In genomic region chr3:43087249-43087776, GRCh38 we compare ENCODE assay signal across 1 cellular context.
TF ChIP-seq lines count a peak whose summit lies in the region.

No MANE protein-coding gene starts in this region.

TF ChIP-seq in GM23338, 12 proteins besides CTCF, POLR2A, EP300 and RAD21 (continued from another document):
- TF ChIP-seq ZNF462 (CRISPR knock-in tag; IDR thresholded peaks at IDR 0.05) (no peak), ZNF114 (CRISPR knock-in tag; IDR thresholded peaks at IDR 0.05) (no peak), REST (IDR thresholded peaks at IDR 0.05; ENCODE audit: unreplicated experiment) (no peak)
